In genomic region chr7:112108984-112109383, GRCh38 we compare ENCODE assay signal across 22 cellular contexts.
"Had no signal": no experiment of that assay in that cellular context is flagged by ENCODE, and none has a peak within 500 bp of the region (broad histone marks: within the 10 kb centered on the region; RNA-seq: fewer than 3 reads in every experiment).

No MANE protein-coding gene starts in this region.

- H3K9me3 ChIP-seq: adrenal gland, breast epithelium, psoas muscle, suprapubic skin had no signal

- H3K27ac Mint-ChIP-seq: activated naive CD4-positive, alpha-beta T cell treated with anti-CD3 and anti-CD28 coated beads, Interleukin-2, amount 50 U/mL, for 72 hours; naive thymus-derived CD4-positive, alpha-beta T cell; stimulated activated naive CD8-positive, alpha-beta T cell treated with anti-CD3 and anti-CD28 coated beads, Interleukin-15, Interleukin-2, amounts not matched to agents 100 ng/mL and 50 ng/mL, for 24 hours had no signal

- H3K4me1 Mint-ChIP-seq: naive thymus-derived CD4-positive, alpha-beta T cell had no signal

- H3K27ac ChIP-seq: adrenal gland, breast epithelium, epithelial cell of prostate, psoas muscle, skin epidermis, suprapubic skin, VCaP had no signal

- H3K4me3 Mint-ChIP-seq: naive thymus-derived CD4-positive, alpha-beta T cell; stimulated activated naive CD8-positive, alpha-beta T cell treated with anti-CD3 and anti-CD28 coated beads, Interleukin-15, Interleukin-2, amounts not matched to agents 100 ng/mL and 50 ng/mL, for 24 hours had no signal

- H3K36me3 Mint-ChIP-seq: activated naive CD4-positive, alpha-beta T cell treated with anti-CD3 and anti-CD28 coated beads, Interleukin-2, amount 50 U/mL, for 72 hours; naive thymus-derived CD4-positive, alpha-beta T cell had no signal

- H3K27me3 ChIP-seq: adrenal gland, breast epithelium, suprapubic skin had no signal

- H3K9me3 Mint-ChIP-seq: activated naive CD4-positive, alpha-beta T cell treated with anti-CD3 and anti-CD28 coated beads, Interleukin-2, amount 50 U/mL, for 72 hours; stimulated activated naive CD8-positive, alpha-beta T cell treated with anti-CD3 and anti-CD28 coated beads, Interleukin-15, Interleukin-2, amounts not matched to agents 100 ng/mL and 50 ng/mL, for 24 hours had no signal

- H3K4me3 ChIP-seq: adrenal gland, breast epithelium, psoas muscle, skin epidermis, suprapubic skin had no signal

- ATAC-seq: activated naive CD4-positive, alpha-beta T cell treated with anti-CD3 and anti-CD28 coated beads, Interleukin-2, amount 50 U/mL, for 72 hours; naive thymus-derived CD4-positive, alpha-beta T cell; psoas muscle; right cardiac atrium had no signal

- DNase-seq: activated CD4-positive, alpha-beta T cell treated with anti-CD3 and anti-CD28 coated beads for 1 hour; activated CD8-positive, alpha-beta memory T cell treated with anti-CD3 and anti-CD28 coated beads for 24 hours; activated gamma-delta T cell treated with Interleukin-2 at 50 U/mL for 16 hours; adrenal gland; cerebellar nuclear complex; dermis blood vessel endothelial cell; foreskin melanocyte; glutamatergic neuron; hippocampal formation; naive thymus-derived CD4-positive, alpha-beta T cell; psoas muscle; right cardiac atrium; stimulated activated CD4-positive, alpha-beta T cell treated with anti-CD3 and anti-CD28 coated beads, Interleukin-2, amount 100 ng/mL, for 48 hours; T-helper 2 cell; trophoblast cell had no signal
